In genomic region chr16:11795887-11796226, GRCh38 we compare ENCODE assay signal across 9 cellular contexts. TPM values are rescaled to one million over a fixed set of nuclear protein-coding genes. Genes with fewer than 3 reads are reported as not detected.
A peak's percentile ranks its signal among the peaks of the same experiment; 100 is the strongest.
DNase-seq lines count a peak whose midpoint lies in the region; ATAC-seq and TF ChIP-seq lines count a peak whose summit lies in the region.
"Had no signal": no experiment of that assay in that cellular context is flagged by ENCODE, and none has a peak within 500 bp of the region (broad histone marks: within the 10 kb centered on the region; RNA-seq: fewer than 3 reads in every experiment).

No MANE protein-coding gene starts in this region.

- H3K9me3 ChIP-seq in heart left ventricle (no peaks in the 10 kb centered on the region), mesodermal cell (ENCODE audit: control insufficient read depth, low read length) (no peaks in the 10 kb centered on the region)

- intact Hi-C loops in heart left ventricle (cut with DNase I) (loop anchor here in 9 of 10 donors (2.0 to 10.0 kb wide), 7 partner anchors 51 to 854 kb away; partner anchors contain the start of genes TXNDC11 (in 7 of the 9), RSL1D1 (in 2 of the 9), CLEC16A (in 1 of the 9) and DEXI (in 1 of the 9)), left ventricle myocardium superior (cut with micrococcal nuclease) (loop anchor here (10.0 kb wide), 1 partner anchor 51 kb away; the partner anchor contains the start of gene TXNDC11)

- H3K27ac ChIP-seq in heart left ventricle (peak overlapping the region in 11 of 12 donors; percentile 87 to 99 (median 99)), brain microvascular endothelial cell (peak overlapping the region; percentile 89), mesodermal cell (ENCODE audit: low read depth, low read length, severe bottlenecking) (no peak overlapping the region), urinary bladder (ENCODE audit: low read depth) (no peak overlapping the region)

- DNase-seq in heart left ventricle (peak in 1 of 5 donors; percentile 29), left ventricle myocardium superior (no peak), brain microvascular endothelial cell (no peak), C1 segment of cervical spinal cord (lab: John Stamatoyannopoulos, UW) (no peak)
- DNase-seq: NCI-H2171 had no signal

- peaks cover 0 to 26% (median 7%) of the 10 kb centered on the region in 9 donors for H3K36me3 ChIP-seq in heart left ventricle
- H3K36me3 ChIP-seq in brain microvascular endothelial cell (replicated peaks): peaks cover 6% of the 10 kb centered on the region
- peaks cover 29% of the 10 kb centered on the region for H3K36me3 ChIP-seq in mesodermal cell (ENCODE audit: control insufficient read depth, insufficient read depth, low read length)
- H3K36me3 ChIP-seq in urinary bladder (ENCODE audit: insufficient read depth): no peaks in the 10 kb centered on the region

- peaks cover 8 to 82% (median 66%) of the 10 kb centered on the region in 12 donors for H3K4me1 ChIP-seq in heart left ventricle
- H3K4me1 ChIP-seq in mesodermal cell (ENCODE audit: control insufficient read depth, insufficient read depth, low read length, poor library complexity, severe bottlenecking): peaks cover 26% of the 10 kb centered on the region
- peaks cover 6% of the 10 kb centered on the region for H3K4me1 ChIP-seq in urinary bladder (ENCODE audit: insufficient read depth)

- TF ChIP-seq POLR2A in heart left ventricle (IDR thresholded peaks at IDR 0.05): no peak

- ATAC-seq in heart left ventricle (no peak), left ventricle myocardium superior (no peak), HG03095 (IDR thresholded peaks at IDR 0.05; ENCODE audit: unreplicated experiment) (no peak), GM21576 (IDR thresholded peaks at IDR 0.05; ENCODE audit: unreplicated experiment) (no peak)

- H3K27me3 ChIP-seq in heart left ventricle: no peaks in the 10 kb centered on the region
- no peaks in the 10 kb centered on the region for H3K27me3 ChIP-seq in brain microvascular endothelial cell (replicated peaks)

- H3K4me3 ChIP-seq in heart left ventricle (peak overlapping the region; percentile 59 to 100 (median 96)), brain microvascular endothelial cell (ENCODE audit: low read depth, low read length) (peak overlapping the region; percentile 88), mesodermal cell (ENCODE audit: extremely low read depth, insufficient read depth, low read length, poor library complexity, severe bottlenecking) (peak overlapping the region; percentile 98), urinary bladder (ENCODE audit: low read depth, low read length) (peak overlapping the region; percentile 99)

- WGBS in heart left ventricle, 4 donors: 53 to 65% (median 58%) methylated on average over 8 of the region's 8 CpGs
- WGBS in mesodermal cell (ENCODE audit: insufficient coverage in 2 of 2), 2 experiments: 88 to 89% methylated on average over 6 to 8 of the region's 8 CpGs
- WGBS in urinary bladder: 61% methylated on average over 8 of the region's 8 CpGs

- in situ Hi-C loops in brain microvascular endothelial cell (cut with HindIII; ENCODE audit: low pct_ligation_motif_present, low sequenced_read_pairs): no loop called here

- TF ChIP-seq CTCF in heart left ventricle (IDR thresholded peaks at IDR 0.05) (no peak), brain microvascular endothelial cell (IDR thresholded peaks at IDR 0.05; ENCODE audit: low read depth, low read length, missing control alignments) (no peak)

RNA-seq across cellular contexts. Expression of gene ZC3H7A, which starts 1.2 kb away (rescaled TPM):
- total RNA-seq in heart left ventricle (10 to 100 TPM; 20.2 to 42.3 (median 29.7) TPM), left ventricle myocardium superior (24.5 TPM), urinary bladder (78.8 TPM)
- polyA plus RNA-seq in heart left ventricle (10 to 100 TPM; 16.9 to 17.7 TPM), urinary bladder (32.2 TPM)
- 50.9 TPM for polyA plus RNA-seq in mesodermal cell (2013, experiment 1 of 2)
- 52.2 TPM for polyA plus RNA-seq in mesodermal cell (2013, experiment 2 of 2)

RNA-seq across cellular contexts. Expression of gene TXNDC11, which starts 53.2 kb away (rescaled TPM):
- total RNA-seq in heart left ventricle: 10 to 100 TPM; 18.9 to 29.3 (median 25.9) TPM
- 10 to 100 TPM; 23.6 to 53.1 TPM for polyA plus RNA-seq in heart left ventricle
- total RNA-seq in left ventricle myocardium superior: 20.8 TPM
- 22.1 TPM for polyA plus RNA-seq in mesodermal cell (2013, experiment 1 of 2)
- 17.1 TPM for polyA plus RNA-seq in mesodermal cell (2013, experiment 2 of 2)
- 22.7 TPM for total RNA-seq in urinary bladder
- 39.1 TPM for polyA plus RNA-seq in urinary bladder

RNA-seq across cellular contexts. Expression of gene RSL1D1, which starts 55.5 kb away (rescaled TPM):
- total RNA-seq in heart left ventricle: 100 to 1,000 TPM in 3 of 9 donors, 10 to 100 TPM in 6; 81.4 to 125 (median 92.3) TPM
- polyA plus RNA-seq in heart left ventricle: 10 to 100 TPM; 38.3 to 88.1 TPM
- 119 TPM for total RNA-seq in left ventricle myocardium superior
- polyA plus RNA-seq in mesodermal cell (2013, experiment 1 of 2): 124 TPM
- 146 TPM for polyA plus RNA-seq in mesodermal cell (2013, experiment 2 of 2)
- total RNA-seq in urinary bladder: 157 TPM
- 112 TPM for polyA plus RNA-seq in urinary bladder

Comparison
In these comparisons a context has a peak if more than half of its experiments do, and no peak if none do; other contexts are left out.
1. H3K27ac ChIP-seq: peak in heart left ventricle (11 of 12) and brain microvascular endothelial cell (single experiment); none in mesodermal cell (single experiment) and urinary bladder (single experiment).
2. Peak in every context shown above with its lines, with median percentiles within 50 percentile points of each other: H3K4me3 ChIP-seq.